Comparison of ENCODE assay signal across 9 cellular contexts in the genomic region with DNA sequence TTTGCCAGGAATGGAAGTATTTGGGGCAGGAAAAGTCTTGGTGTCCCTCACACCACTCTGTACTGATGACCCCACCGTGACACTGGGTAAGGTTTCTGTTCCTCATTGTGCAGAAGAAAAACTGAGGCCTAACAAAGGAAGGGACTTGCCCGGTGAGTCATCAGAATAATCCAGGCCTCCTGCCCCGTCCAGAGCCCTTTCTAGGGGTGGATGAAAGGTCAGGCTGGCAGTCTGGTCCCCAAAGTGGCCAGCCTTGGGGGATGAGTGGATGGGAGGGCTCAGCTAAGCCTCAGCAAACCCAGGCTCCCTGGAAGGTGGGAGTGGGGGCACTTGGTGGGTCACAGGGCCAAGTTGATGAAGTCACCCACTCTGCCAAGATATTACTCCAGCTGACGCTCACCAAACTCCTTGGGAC. TPM values are rescaled to one million over a fixed set of nuclear protein-coding genes. Genes with fewer than 3 reads are reported as not detected.
DNase-seq lines count a peak whose midpoint lies in the region; ATAC-seq and TF ChIP-seq lines count a peak whose summit lies in the region.
"Had no signal": no experiment of that assay in that cellular context is flagged by ENCODE, and none has a peak within 500 bp of the region (broad histone marks: within the 10 kb centered on the region; RNA-seq: fewer than 3 reads in every experiment).

No MANE protein-coding gene starts in this region.

- POLR2A ChIA-PET in MCF 10A (lab: Yijun Ruan, JAX): no interaction called here

- H3K27ac ChIP-seq in breast epithelium: peak overlapping the region in 1 of 2 donors; percentile 43
- H3K27ac ChIP-seq: neutrophil had no signal

- no peaks in the 10 kb centered on the region for H3K4me1 Mint-ChIP-seq in MCF 10A (ENCODE audit: insufficient read depth, unreplicated experiment)

- peak; percentile 45 for DNase-seq in MCF 10A (ENCODE audit: unreplicated experiment)
- no peak for DNase-seq in breast epithelium (ENCODE audit: low spot score in 2 of 2)
- peak; percentile 89 for DNase-seq in RPMI8226
- peak in 1 of 2 donors; percentile 40 for DNase-seq in left colon
- no peak for DNase-seq in stimulated activated naive CD4-positive, alpha-beta T cell treated with Interleukin-2 at 50 U/mL for 16 hours (lab: John Stamatoyannopoulos, UW)
- DNase-seq in NCI-H510A (lab: John Stamatoyannopoulos, UW): no peak
- DNase-seq in activated gamma-delta T cell (lab: John Stamatoyannopoulos, UW): no peak

- no peaks in the 10 kb centered on the region for H3K36me3 Mint-ChIP-seq in MCF 10A (ENCODE audit: insufficient read depth, unreplicated experiment)

- H3K27ac Mint-ChIP-seq in MCF 10A (ENCODE audit: low read depth, unreplicated experiment): no peak overlapping the region

- ATAC-seq in HG02973 (IDR thresholded peaks at IDR 0.05; ENCODE audit: unreplicated experiment) (peak; percentile 92), left colon (peak; percentile 18)

- no peak overlapping the region for H3K4me3 Mint-ChIP-seq in MCF 10A (ENCODE audit: unreplicated experiment)

- intact Hi-C loops in MCF 10A (cut with micrococcal nuclease): no loop called here
- intact Hi-C loops in breast epithelium (cut with DNase I; ENCODE audit: low total_unique reads): no loop called here
- intact Hi-C loops in left colon (cut with DNase I, micrococcal nuclease): no loop called here

- no peaks in the 10 kb centered on the region for H3K27me3 Mint-ChIP-seq in MCF 10A (ENCODE audit: insufficient read depth, unreplicated experiment)

- BruUV-seq in MCF 10A (replicated peaks; lab: Mats Ljungman, UMichigan): no TSS peak

- no peaks in the 10 kb centered on the region for H3K36me3 ChIP-seq in breast epithelium

- CTCF ChIA-PET in MCF 10A (lab: Yijun Ruan, JAX): interaction anchor here (0.7 to 1.0 kb wide), 2 partner anchors 26 to 190 kb away, joined by 3 to 4 read pairs; no protein-coding TSS in a partner anchor

- no peaks in the 10 kb centered on the region for H3K9me3 Mint-ChIP-seq in MCF 10A (ENCODE audit: unreplicated experiment)

- H3K9me3 ChIP-seq in breast epithelium: no peaks in the 10 kb centered on the region
- H3K9me3 ChIP-seq: neutrophil had no signal

- no peak for TF ChIP-seq POLR2A in breast epithelium (IDR thresholded peaks at IDR 0.05)

- H3K4me1 ChIP-seq in breast epithelium: no peaks in the 10 kb centered on the region

- no peak overlapping the region for H3K4me3 ChIP-seq in breast epithelium

- TF ChIP-seq CTCF in MCF 10A (IDR thresholded peaks at IDR 0.05; ENCODE audit: unreplicated experiment): no peak
- TF ChIP-seq CTCF in breast epithelium (IDR thresholded peaks at IDR 0.05): no peak

- no peaks in the 10 kb centered on the region for H3K27me3 ChIP-seq in breast epithelium

RNA-seq across cellular contexts. Expression of a gene that starts 2.3 kb away (rescaled TPM):
- total RNA-seq in MCF 10A (2022) (3.0 and 7.6 TPM in 2 replicates), breast epithelium (10 to 100 TPM in 2 of 3 donors, 1 to 10 TPM in 1; 7.5 to 11.5 (median 10.8) TPM), left colon (10 to 100 TPM; 12.8 to 14.1 TPM)

RNA-seq across cellular contexts. Expression of a gene that starts 26.2 kb away (rescaled TPM):
- total RNA-seq in MCF 10A (2022) (17.6 and 20.5 TPM in 2 replicates), breast epithelium (10 to 100 TPM in 1 of 3 donors, 1 to 10 TPM in 2; 7.3 to 17.8 (median 9.5) TPM), left colon (10 to 100 TPM; 51.6 to 57.0 TPM)

RNA-seq across cellular contexts. Expression of a gene that starts 35.3 kb away (rescaled TPM):
- 60.7 and 62.5 TPM in 2 replicates for total RNA-seq in MCF 10A (2022)
- total RNA-seq in breast epithelium: 10 to 100 TPM; 49.6 to 53.1 (median 52.1) TPM
- total RNA-seq in left colon: 10 to 100 TPM; 57.1 to 60.9 TPM

Comparison
In these comparisons a context has a peak if more than half of its experiments do, and no peak if none do; other contexts are left out.
1. DNase-seq: peak in MCF 10A (single experiment) and RPMI8226 (single experiment); none in breast epithelium (0 of 2), stimulated activated naive CD4-positive, alpha-beta T cell treated with Interleukin-2 at 50 U/mL for 16 hours (single experiment), NCI-H510A (single experiment) and activated gamma-delta T cell (single experiment).